In genomic region chr14:70926187-70926830, GRCh38 we compare ENCODE assay signal across 30 cellular contexts. TPM values are rescaled to one million over a fixed set of nuclear protein-coding genes. Genes with fewer than 3 reads are reported as not detected.
DNase-seq lines count a peak whose midpoint lies in the region; ATAC-seq and TF ChIP-seq lines count a peak whose summit lies in the region.
"Had no signal": no experiment of that assay in that cellular context is flagged by ENCODE, and none has a peak within 500 bp of the region (broad histone marks: within the 10 kb centered on the region; RNA-seq: fewer than 3 reads in every experiment).

No MANE protein-coding gene starts in this region.

- DNase-seq in activated CD8-positive, alpha-beta memory T cell treated with anti-CD3 and anti-CD28 coated beads, Interleukin-2, amount 10 ng/mL, durations not matched to agents 7 days and 5 days: no peak
- no peak for DNase-seq in activated CD8-positive, alpha-beta memory T cell treated with anti-CD3 and anti-CD28 coated beads for 24 hours
- no peak for DNase-seq in CD4-positive, CD25-positive, alpha-beta regulatory T cell
- DNase-seq in SK-N-MC (ENCODE audit: low read depth, low spot score) (no peak), memory B cell (ENCODE audit: low spot score in 2 of 2) (no peak), mucosa of gallbladder (ENCODE audit: low spot score) (no peak), osteocyte (ENCODE audit: extremely low spot score, unreplicated experiment) (no peak), anterior cingulate cortex (lab: John Stamatoyannopoulos, UW) (no peak)
- DNase-seq: activated CD4-positive, alpha-beta T cell treated with anti-CD3 and anti-CD28 coated beads for 48 hours; activated gamma-delta T cell; amygdala; colonic mucosa; effector CD8-positive, alpha-beta T cell; GOT3; hypothalamus; left cardiac atrium; mucosa of descending colon; NCI-H1436 treated with DMSO at 0.1 percent for 48 hours; posterior cingulate gyrus; Right ventricle myocardium superior; stimulated activated naive CD4-positive, alpha-beta T cell treated with Interleukin-2 at 50 U/mL for 16 hours; uterus had no signal

- H3K9me3 ChIP-seq in CD4-positive, CD25-positive, alpha-beta regulatory T cell (ENCODE audit: control insufficient read depth in 2 of 2, low read length in 2 of 2): no peaks in the 10 kb centered on the region
- H3K9me3 ChIP-seq in SK-N-MC (ENCODE audit: low read depth, low read length): no peaks in the 10 kb centered on the region
- H3K9me3 ChIP-seq: colonic mucosa, mucosa of descending colon, right atrium auricular region, thoracic aorta, uterus had no signal

- no peaks in the 10 kb centered on the region for H3K27me3 Mint-ChIP-seq in activated CD8-positive, alpha-beta memory T cell treated with anti-CD3 and anti-CD28 coated beads, Interleukin-2, amount 10 ng/mL, durations not matched to agents 7 days and 5 days
- no peaks in the 10 kb centered on the region for H3K27me3 Mint-ChIP-seq in CD4-positive, CD25-positive, alpha-beta regulatory T cell
- H3K27me3 Mint-ChIP-seq in memory B cell: no peaks in the 10 kb centered on the region
- no peaks in the 10 kb centered on the region for H3K27me3 Mint-ChIP-seq in osteocyte (ENCODE audit: unreplicated experiment)

- peaks cover 74% of the 10 kb centered on the region for H3K4me1 ChIP-seq in CD4-positive, CD25-positive, alpha-beta regulatory T cell (ENCODE audit: control insufficient read depth, insufficient read depth, low read length, poor library complexity, severe bottlenecking)
- H3K4me1 ChIP-seq: neural progenitor cell, uterus had no signal

- H3K4me3 ChIP-seq in CD4-positive, CD25-positive, alpha-beta regulatory T cell (ENCODE audit: low read depth, low read length): no peak overlapping the region
- H3K4me3 ChIP-seq in SK-N-MC: no peak overlapping the region
- H3K4me3 ChIP-seq: colonic mucosa, lung, mucosa of descending colon, neural progenitor cell, right atrium auricular region, smooth muscle cell, thoracic aorta, uterus had no signal

- no peak overlapping the region for H3K4me3 Mint-ChIP-seq in activated CD8-positive, alpha-beta memory T cell treated with anti-CD3 and anti-CD28 coated beads, Interleukin-2, amount 10 ng/mL, durations not matched to agents 7 days and 5 days
- H3K4me3 Mint-ChIP-seq in CD4-positive, CD25-positive, alpha-beta regulatory T cell: peak overlapping the region; percentile 4 to 64 (median 24)
- no peak overlapping the region for H3K4me3 Mint-ChIP-seq in memory B cell
- no peak overlapping the region for H3K4me3 Mint-ChIP-seq in osteocyte (ENCODE audit: unreplicated experiment)
- H3K4me3 Mint-ChIP-seq: CD14-positive monocyte, neural progenitor cell had no signal

- CTCF ChIA-PET in activated CD8-positive, alpha-beta memory T cell treated with anti-CD3 and anti-CD28 coated beads, Interleukin-2, amount 10 ng/mL, durations not matched to agents 7 days and 5 days (lab: Charles Lee): interaction anchor here (0.8 to 2.0 kb wide), 4 partner anchors 8 to 108 kb away, joined by 3 to 7 read pairs (median 4); partner anchors contain the start of gene PCNX1

- no peak overlapping the region for H3K9ac ChIP-seq in SK-N-MC (ENCODE audit: insufficient read length)
- H3K9ac ChIP-seq: neural progenitor cell had no signal

- peak; percentile 29 for ATAC-seq in activated CD8-positive, alpha-beta memory T cell treated with anti-CD3 and anti-CD28 coated beads, Interleukin-2, amount 10 ng/mL, durations not matched to agents 7 days and 5 days
- no peak for ATAC-seq in CD4-positive, CD25-positive, alpha-beta regulatory T cell (ENCODE audit: low read depth in 2 of 2)
- no peak for ATAC-seq in memory B cell (ENCODE audit: low read depth)
- ATAC-seq: left cardiac atrium, mucosa of descending colon, Panc1 had no signal

- H3K4me1 Mint-ChIP-seq in activated CD8-positive, alpha-beta memory T cell treated with anti-CD3 and anti-CD28 coated beads, Interleukin-2, amount 10 ng/mL, durations not matched to agents 7 days and 5 days: peaks cover 52% of the 10 kb centered on the region
- H3K4me1 Mint-ChIP-seq in CD4-positive, CD25-positive, alpha-beta regulatory T cell: peaks cover 53 to 87% (median 66%) of the 10 kb centered on the region in 4 donors
- H3K4me1 Mint-ChIP-seq in memory B cell (peaks cover 27% of the 10 kb centered on the region), osteocyte (ENCODE audit: unreplicated experiment) (peaks cover 20% of the 10 kb centered on the region)

- H3K27me3 ChIP-seq in CD4-positive, CD25-positive, alpha-beta regulatory T cell (ENCODE audit: control insufficient read depth, insufficient read depth, low read length): no peaks in the 10 kb centered on the region
- H3K27me3 ChIP-seq: colonic mucosa, neural progenitor cell, right atrium auricular region, uterus had no signal

- no peaks in the 10 kb centered on the region for H3K9me3 Mint-ChIP-seq in activated CD8-positive, alpha-beta memory T cell treated with anti-CD3 and anti-CD28 coated beads, Interleukin-2, amount 10 ng/mL, durations not matched to agents 7 days and 5 days (ENCODE audit: low read depth)
- peaks cover 0 to 1% (median 0%) of the 10 kb centered on the region in 7 donors for H3K9me3 Mint-ChIP-seq in CD4-positive, CD25-positive, alpha-beta regulatory T cell
- H3K9me3 Mint-ChIP-seq in memory B cell (no peaks in the 10 kb centered on the region), osteocyte (ENCODE audit: unreplicated experiment) (no peaks in the 10 kb centered on the region)
- H3K9me3 Mint-ChIP-seq: CD14-positive monocyte, neural progenitor cell had no signal

- no peak for TF ChIP-seq CTCF in osteocyte (IDR thresholded peaks at IDR 0.05)

- no peak overlapping the region for H3K27ac ChIP-seq in CD4-positive, CD25-positive, alpha-beta regulatory T cell (ENCODE audit: insufficient read depth, low read length, poor library complexity, severe bottlenecking)
- H3K27ac ChIP-seq in SK-N-MC: peak overlapping the region; percentile 15; the same call in 1 of the 2 replicates
- H3K27ac ChIP-seq: colonic mucosa, epithelial cell of prostate, neural progenitor cell, right atrium auricular region, thoracic aorta, uterus had no signal

- no peaks in the 10 kb centered on the region for H3K36me3 ChIP-seq in CD4-positive, CD25-positive, alpha-beta regulatory T cell (ENCODE audit: control insufficient read depth, insufficient read depth, low read length)
- no peaks in the 10 kb centered on the region for H3K36me3 ChIP-seq in SK-N-MC (ENCODE audit: insufficient read depth, low read length)
- H3K36me3 ChIP-seq: colonic mucosa, neural progenitor cell, right atrium auricular region, thoracic aorta, uterus had no signal

- H3K36me3 Mint-ChIP-seq in activated CD8-positive, alpha-beta memory T cell treated with anti-CD3 and anti-CD28 coated beads, Interleukin-2, amount 10 ng/mL, durations not matched to agents 7 days and 5 days: peaks cover 9% of the 10 kb centered on the region
- no peaks in the 10 kb centered on the region for H3K36me3 Mint-ChIP-seq in CD4-positive, CD25-positive, alpha-beta regulatory T cell
- H3K36me3 Mint-ChIP-seq in memory B cell (no peaks in the 10 kb centered on the region), osteocyte (ENCODE audit: unreplicated experiment) (no peaks in the 10 kb centered on the region)
- H3K36me3 Mint-ChIP-seq: neural progenitor cell had no signal

- peak overlapping the region; percentile 35 for H3K27ac Mint-ChIP-seq in activated CD8-positive, alpha-beta memory T cell treated with anti-CD3 and anti-CD28 coated beads, Interleukin-2, amount 10 ng/mL, durations not matched to agents 7 days and 5 days
- H3K27ac Mint-ChIP-seq in CD4-positive, CD25-positive, alpha-beta regulatory T cell: peak overlapping the region; percentile 21 to 70 (median 64)
- H3K27ac Mint-ChIP-seq in memory B cell: peak overlapping the region; percentile 55
- no peak overlapping the region for H3K27ac Mint-ChIP-seq in osteocyte (ENCODE audit: unreplicated experiment)
- H3K27ac Mint-ChIP-seq: neural progenitor cell had no signal

RNA-seq across cellular contexts. Expression of gene PCNX1, which starts 19.1 kb away (rescaled TPM):
- 10 to 100 TPM; 64.4 to 69.2 TPM for total RNA-seq in activated CD8-positive, alpha-beta memory T cell treated with anti-CD3 and anti-CD28 coated beads, Interleukin-2, amount 10 ng/mL, durations not matched to agents 7 days and 5 days
- total RNA-seq in CD4-positive, CD25-positive, alpha-beta regulatory T cell: 202 TPM
- 10 to 100 TPM; 16.4 to 25.7 (median 20.3) TPM for polyA plus RNA-seq in CD4-positive, CD25-positive, alpha-beta regulatory T cell
- total RNA-seq in mucosa of gallbladder: 42.6 TPM
- total RNA-seq in osteocyte: 72.2 and 83.9 TPM in 2 replicates

Comparison
In these comparisons a context has a peak if more than half of its experiments do, and no peak if none do; other contexts are left out.
1. H3K4me3 Mint-ChIP-seq: peak in CD4-positive, CD25-positive, alpha-beta regulatory T cell (4 of 4); none in activated CD8-positive, alpha-beta memory T cell treated with anti-CD3 and anti-CD28 coated beads, Interleukin-2, amount 10 ng/mL, durations not matched to agents 7 days and 5 days (single experiment), memory B cell (single experiment) and osteocyte (single experiment).